2 cellular contexts compared by ENCODE assay signal in the genomic region with DNA sequence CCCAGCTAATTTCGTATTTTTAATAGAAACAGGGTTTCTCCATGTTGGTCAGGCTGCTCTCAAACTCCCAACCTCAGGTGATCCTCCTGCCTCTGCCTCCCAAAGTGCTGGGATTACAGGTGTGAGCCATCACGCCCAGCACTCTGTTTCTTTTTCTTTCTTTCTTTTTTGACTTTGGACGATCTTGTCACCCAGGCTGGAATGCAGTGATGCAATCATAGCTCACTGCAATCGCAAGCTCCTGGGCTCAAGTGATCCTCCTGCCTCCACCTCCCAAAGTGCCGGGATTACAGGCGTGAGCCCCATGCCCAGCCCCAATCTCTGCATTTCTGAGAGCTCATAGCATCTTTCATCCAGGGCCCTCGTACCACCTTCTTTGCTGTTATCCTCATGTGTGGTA.
TF ChIP-seq lines count a peak whose summit lies in the region.
"Not testable (repeated sequence)": the region's sequence is repeated elsewhere in the genome, so short reads cannot be mapped to it uniquely, and the experiment has no call there.

No MANE protein-coding gene starts in this region.

TF ChIP-seq in A549, 52 proteins besides CTCF, POLR2A, EP300 and RAD21:
- TF ChIP-seq ZSCAN20 (CRISPR knock-in tag; IDR thresholded peaks at IDR 0.05): peak; percentile 55; the same call in 1 of the 2 replicates
- TF ChIP-seq FOSL2 (IDR thresholded peaks at IDR 0.05): not testable (repeated sequence)
- TF ChIP-seq FOSL2 (CRISPR knock-in tag; IDR thresholded peaks at IDR 0.05): 0 out of 2 replicates have a peak, but pooled peaks have one; percentile 15
- 0 out of 5 replicates have a peak, but pooled peaks of 1 of the 2 experiments have one; percentile 12 for TF ChIP-seq JUN (IDR thresholded peaks at IDR 0.05)
- TF ChIP-seq, protein P1, sequence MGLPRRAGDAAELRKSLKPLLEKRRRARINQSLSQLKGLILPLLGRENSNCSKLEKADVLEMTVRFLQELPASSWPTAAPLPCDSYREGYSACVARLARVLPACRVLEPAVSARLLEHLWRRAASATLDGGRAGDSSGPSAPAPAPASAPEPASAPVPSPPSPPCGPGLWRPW (IDR thresholded peaks at IDR 0.05): peak; percentile 35; the same call in 1 of the 2 replicates
- peak; percentile 81 to 90 for TF ChIP-seq CEBPB (IDR thresholded peaks at IDR 0.05)
- peak; percentile 10; the same call in 1 of the 2 replicates for TF ChIP-seq TP53 (CRISPR knock-in tag; IDR thresholded peaks at IDR 0.05)

TF ChIP-seq in HCT116, 20 proteins besides CTCF, POLR2A, EP300 and RAD21:
- peak; percentile 73 for TF ChIP-seq CEBPB (IDR thresholded peaks at IDR 0.05; ENCODE audit: low read depth)
